14 cellular contexts compared by ENCODE assay signal in the genomic region with DNA sequence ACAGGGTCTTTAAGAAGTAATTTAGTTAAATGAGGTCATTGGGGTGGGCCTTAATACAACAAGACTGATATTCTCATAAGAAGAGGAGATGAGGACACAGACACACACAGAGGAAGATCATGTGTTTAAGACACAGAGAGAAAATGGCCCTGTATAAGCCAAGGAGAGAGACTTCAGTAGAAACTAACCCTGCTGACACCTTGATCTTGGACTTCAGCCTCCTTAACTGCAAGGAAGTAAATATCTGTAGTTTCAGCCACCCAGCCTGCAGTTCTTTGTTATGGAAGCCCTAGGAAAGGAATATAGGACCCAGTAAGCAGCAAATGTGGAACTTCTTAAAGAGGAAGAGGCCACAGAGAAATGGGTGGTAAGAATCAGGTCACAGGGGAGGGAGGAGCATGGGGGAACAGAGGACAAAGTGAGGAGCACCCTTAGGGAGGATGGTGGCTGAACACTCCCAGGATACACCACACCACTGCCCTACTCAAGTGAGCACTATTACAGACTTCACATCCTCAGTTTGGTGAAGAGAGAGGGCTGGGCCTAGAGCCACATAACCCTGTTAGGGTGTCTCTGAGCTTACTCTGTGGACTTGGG. TPM values are rescaled to one million over a fixed set of nuclear protein-coding genes. Genes with fewer than 3 reads are reported as not detected.
DNase-seq lines count a peak whose midpoint lies in the region; ATAC-seq, FAIRE-seq and TF ChIP-seq lines count a peak whose summit lies in the region.
"Had no signal": no experiment of that assay in that cellular context is flagged by ENCODE, and none has a peak within 500 bp of the region (broad histone marks: within the 10 kb centered on the region; RNA-seq: fewer than 3 reads in every experiment).

No MANE protein-coding gene starts in this region.

- no peaks in the 10 kb centered on the region for H4K20me1 ChIP-seq in HepG2 (ENCODE audit: insufficient read depth, low read length)

- in situ Hi-C loops in HepG2 (cut with HindIII; ENCODE audit: extremely low pct_ligation_motif_present, low pct_unique_long_range_greater_than_20kb), result no loop called here

- no peaks in the 10 kb centered on the region for H3K36me3 ChIP-seq in HepG2 (replicated peaks in 1 of 2; ENCODE audit: control insufficient read depth in 1 of 2, insufficient read depth in 2 of 2, low read length in 2 of 2)

- no peak overlapping the region for H3K4me3 Mint-ChIP-seq in stimulated activated naive CD8-positive, alpha-beta T cell treated with anti-CD3 and anti-CD28 coated beads, Interleukin-15, Interleukin-2, amounts not matched to agents 100 ng/mL and 50 ng/mL, for 24 hours
- peak overlapping the region in 1 of 3 donors; percentile 68 for H3K4me3 Mint-ChIP-seq in T-cell

- H3K9ac ChIP-seq in HepG2 (ENCODE audit: insufficient read depth, low read depth, low read length), result no peak overlapping the region

- H3K36me3 Mint-ChIP-seq in stimulated activated naive CD8-positive, alpha-beta T cell treated with anti-CD3 and anti-CD28 coated beads, Interleukin-15, Interleukin-2, amounts not matched to agents 100 ng/mL and 50 ng/mL, for 24 hours (ENCODE audit: low read depth), result peaks cover 8% of the 10 kb centered on the region
- H3K36me3 Mint-ChIP-seq in T-cell, result peaks cover 14% of the 10 kb centered on the region

- no peak for ATAC-seq in stimulated activated naive CD8-positive, alpha-beta T cell treated with anti-CD3 and anti-CD28 coated beads, Interleukin-15, Interleukin-2, amounts not matched to agents 100 U/mL and 50 U/mL, for 24 hours
- no peak for ATAC-seq in T-cell (replicated peaks in 1 of 4)
- no peak for ATAC-seq in HepG2
- ATAC-seq in HG02938 (IDR thresholded peaks at IDR 0.05; ENCODE audit: unreplicated experiment), result no peak
- no peak for ATAC-seq in HG03196 (IDR thresholded peaks at IDR 0.05; ENCODE audit: unreplicated experiment)
- ATAC-seq in GM18505 (IDR thresholded peaks at IDR 0.05; ENCODE audit: unreplicated experiment), result no peak

- peaks cover 4% of the 10 kb centered on the region for H3K9me3 Mint-ChIP-seq in stimulated activated naive CD8-positive, alpha-beta T cell treated with anti-CD3 and anti-CD28 coated beads, Interleukin-15, Interleukin-2, amounts not matched to agents 100 ng/mL and 50 ng/mL, for 24 hours
- peaks cover 0 to 2% (median 0%) of the 10 kb centered on the region in 3 donors for H3K9me3 Mint-ChIP-seq in T-cell

- no peak for TF ChIP-seq CTCF in HepG2 (CRISPR knock-in tag; IDR thresholded peaks at IDR 0.05)

- H3K4me2 ChIP-seq in HepG2 (ENCODE audit: low read depth, low read length), result no peak overlapping the region

- FAIRE-seq in HepG2 (lab: Jason Lieb, UNC), result no peak
- FAIRE-seq: H54, RCC 7860 had no signal

- TF ChIP-seq POLR2A in HepG2 (IDR thresholded peaks at IDR 0.05; ENCODE audit: insufficient read depth in 1 of 2, low read depth in 2 of 2, low read length in 2 of 2), result no peak
- TF ChIP-seq POLR2A in GM18505 (IDR thresholded peaks at IDR 0.05; ENCODE audit: borderline replicate concordance, extremely low read depth, insufficient read depth, insufficient read length), result no peak

- H2AFZ ChIP-seq in HepG2 (ENCODE audit: low read length), result no peak overlapping the region

- peaks cover 69% of the 10 kb centered on the region for H3K4me1 Mint-ChIP-seq in stimulated activated naive CD8-positive, alpha-beta T cell treated with anti-CD3 and anti-CD28 coated beads, Interleukin-15, Interleukin-2, amounts not matched to agents 100 ng/mL and 50 ng/mL, for 24 hours (ENCODE audit: low read depth)
- H3K4me1 Mint-ChIP-seq in T-cell, result peaks cover 55 to 63% (median 63%) of the 10 kb centered on the region in 3 donors

- intact Hi-C loops in HepG2 (cut with micrococcal nuclease; ENCODE audit: unreplicated experiment), result no loop called here

- H3K4me3 ChIP-seq in HepG2 (replicated peaks in 1 of 3; ENCODE audit: insufficient read depth in 1 of 3, low read depth in 2 of 3, low read length in 3 of 3), result no peak overlapping the region
- H3K4me3 ChIP-seq: coronary artery had no signal

- H3K27ac Mint-ChIP-seq in stimulated activated naive CD8-positive, alpha-beta T cell treated with anti-CD3 and anti-CD28 coated beads, Interleukin-15, Interleukin-2, amounts not matched to agents 100 ng/mL and 50 ng/mL, for 24 hours, result peak overlapping the region; percentile 47
- peak overlapping the region; percentile 68 to 81 for H3K27ac Mint-ChIP-seq in T-cell

- TF ChIP-seq RAD21 in HepG2 (CRISPR knock-in tag; IDR thresholded peaks at IDR 0.05), result no peak

- no peak for DNase-seq in stimulated activated naive CD8-positive, alpha-beta T cell treated with anti-CD3 and anti-CD28 coated beads, Interleukin-15, Interleukin-2, amounts not matched to agents 100 U/mL and 50 U/mL, for 24 hours
- DNase-seq in T-cell (no peak), HepG2 (ENCODE audit: low spot score) (peak; percentile 0), NCI-H2171 (lab: John Stamatoyannopoulos, UW) (no peak)
- DNase-seq: MM.1S; NCI-H345; stimulated activated CD4-positive, alpha-beta T cell treated with anti-CD3 and anti-CD28 coated beads, Interleukin-2, amount 100 ng/mL, for 48 hours had no signal

- no TSS peak for BruUV-seq in HepG2 (replicated peaks; lab: Mats Ljungman, UMichigan)

- H3K27ac ChIP-seq in HepG2 (ENCODE audit: extremely low read length, insufficient read depth, low read length), result no peak overlapping the region
- H3K27ac ChIP-seq: coronary artery had no signal

- CTCF ChIA-PET in T-cell (lab: Charles Lee), result no interaction called here
- CTCF ChIA-PET in HepG2 (lab: Yijun Ruan, JAX; ENCODE audit: low intra/inter-chr PET ratio, low total read pairs), result no interaction called here

- no peak for TF ChIP-seq EP300 in HepG2 (IDR thresholded peaks at IDR 0.05; ENCODE audit: low read depth in 2 of 2, low read length in 2 of 2)
- TF ChIP-seq EP300 in HepG2 (CRISPR knock-in tag; IDR thresholded peaks at IDR 0.05; ENCODE audit: borderline replicate concordance), result no peak

- POLR2A ChIA-PET in T-cell (lab: Charles Lee), result no interaction called here
- POLR2A ChIA-PET in HepG2 (lab: Yijun Ruan, JAX), result no interaction called here

- no peaks in the 10 kb centered on the region for H3K4me1 ChIP-seq in HepG2 (ENCODE audit: insufficient read depth, low read length)

- no peaks in the 10 kb centered on the region for H3K9me3 ChIP-seq in HepG2 (ENCODE audit: low read length)

- H3K27me3 ChIP-seq in HepG2 (ENCODE audit: control insufficient read depth in 1 of 2, insufficient read depth in 2 of 2, low read length in 2 of 2), result no peaks in the 10 kb centered on the region; a peak in 1 of 5 replicates

- no peaks in the 10 kb centered on the region for H3K27me3 Mint-ChIP-seq in stimulated activated naive CD8-positive, alpha-beta T cell treated with anti-CD3 and anti-CD28 coated beads, Interleukin-15, Interleukin-2, amounts not matched to agents 100 ng/mL and 50 ng/mL, for 24 hours
- H3K27me3 Mint-ChIP-seq in T-cell, result no peaks in the 10 kb centered on the region

- no peaks in the 10 kb centered on the region for H3K79me2 ChIP-seq in HepG2 (ENCODE audit: insufficient read depth, low read length)

RNA-seq across cellular contexts. Expression of a gene that starts 0.8 kb away (rescaled TPM):
- total RNA-seq in T-cell (1 to 10 TPM in 4 of 5 donors, under 1 TPM in 1; 0.62 to 6.2 (median 3.1) TPM), HepG2 (2016; rRNA removed; fragmentation: Illumina TruSeq; extraction: Trizol) (0.98 and 1.4 TPM in 2 replicates)
- 0.51 and 0.71 TPM in 2 replicates for total RNA-seq in HepG2 (2016; cell fraction: cytosol; rRNA removed; fragmentation: Illumina TruSeq; extraction: Trizol; ENCODE audit: low read depth)
- total RNA-seq in HepG2 (2016; cell fraction: insoluble cytoplasmic fraction; rRNA removed; fragmentation: Illumina TruSeq; extraction: Trizol), result 0.61 and 0.85 TPM in 2 replicates
- 2.2 and 2.6 TPM in 2 replicates for total RNA-seq in HepG2 (2016; cell fraction: membrane; rRNA removed; fragmentation: Illumina TruSeq; extraction: Trizol)
- 0.40 and 0.69 TPM in 2 replicates for total RNA-seq in HepG2 (2016; cell fraction: nucleus; rRNA removed; fragmentation: Illumina TruSeq; extraction: Trizol)
- polyA plus RNA-seq in HepG2 (2011; rRNA removed), result 0.41 and 0.46 TPM in 2 replicates
- 0.15 and 0.32 TPM in 2 replicates for polyA plus RNA-seq in HepG2 (2011; cell fraction: cytosol; rRNA removed)
- 0.52 and 0.58 TPM in 2 replicates for polyA plus RNA-seq in HepG2 (2011; cell fraction: nucleus; rRNA removed)
- 0.28 TPM in 1 of 2 replicates, not detected in the other for polyA plus RNA-seq in HepG2 (2012)
- polyA plus RNA-seq in HepG2 (2016; cell fraction: cytosol; fragmentation: Illumina TruSeq; extraction: Trizol; ENCODE audit: low read depth), result 1.4 and 1.6 TPM in 2 replicates
- polyA plus RNA-seq in HepG2 (2016; cell fraction: insoluble cytoplasmic fraction; fragmentation: Illumina TruSeq; extraction: Trizol; ENCODE audit: low read depth), result 1.2 and 2.0 TPM in 2 replicates
- polyA plus RNA-seq in HepG2 (2016; cell fraction: membrane; fragmentation: Illumina TruSeq; extraction: Trizol; ENCODE audit: low read depth), result 1.9 and 2.1 TPM in 2 replicates
- 3.3 and 4.5 TPM in 2 replicates for polyA plus RNA-seq in HepG2 (2016; cell fraction: nucleus; fragmentation: Illumina TruSeq; extraction: Trizol; ENCODE audit: insufficient read depth, low read depth)
- 0.09 and 0.12 TPM in 2 replicates for polyA minus RNA-seq in HepG2 (2011; rRNA and poly(A)+ RNA removed; ENCODE audit: low replicate concordance)
- polyA minus RNA-seq in HepG2 (2011; cell fraction: cytosol; rRNA and poly(A)+ RNA removed), result 0.69 and 1.1 TPM in 2 replicates
- polyA minus RNA-seq in HepG2 (2011; cell fraction: nucleus; rRNA and poly(A)+ RNA removed), result not detected in 2 replicates

RNA-seq across cellular contexts. Expression of a gene that starts 38.5 kb away (rescaled TPM):
- total RNA-seq in T-cell, result 10 to 100 TPM; 25.4 to 59.5 (median 28.6) TPM
- not detected in 2 replicates for total RNA-seq in HepG2 (2016; rRNA removed; fragmentation: Illumina TruSeq; extraction: Trizol)
- not detected in 2 replicates for total RNA-seq in HepG2 (2016; cell fraction: cytosol; rRNA removed; fragmentation: Illumina TruSeq; extraction: Trizol; ENCODE audit: low read depth)
- not detected in 2 replicates for total RNA-seq in HepG2 (2016; cell fraction: insoluble cytoplasmic fraction; rRNA removed; fragmentation: Illumina TruSeq; extraction: Trizol)
- total RNA-seq in HepG2 (2016; cell fraction: membrane; rRNA removed; fragmentation: Illumina TruSeq; extraction: Trizol), result not detected in 2 replicates
- not detected in 2 replicates for total RNA-seq in HepG2 (2016; cell fraction: nucleus; rRNA removed; fragmentation: Illumina TruSeq; extraction: Trizol)
- not detected in 2 replicates for polyA plus RNA-seq in HepG2 (2011; rRNA removed)
- polyA plus RNA-seq in HepG2 (2011; cell fraction: cytosol; rRNA removed), result not detected in 2 replicates
- not detected in 2 replicates for polyA plus RNA-seq in HepG2 (2011; cell fraction: nucleus; rRNA removed)
- not detected in 2 replicates for polyA plus RNA-seq in HepG2 (2012)
- polyA plus RNA-seq in HepG2 (2016; cell fraction: cytosol; fragmentation: Illumina TruSeq; extraction: Trizol; ENCODE audit: low read depth), result not detected in 2 replicates
- not detected in 2 replicates for polyA plus RNA-seq in HepG2 (2016; cell fraction: insoluble cytoplasmic fraction; fragmentation: Illumina TruSeq; extraction: Trizol; ENCODE audit: low read depth)
- polyA plus RNA-seq in HepG2 (2016; cell fraction: membrane; fragmentation: Illumina TruSeq; extraction: Trizol; ENCODE audit: low read depth), result not detected in 2 replicates
- polyA plus RNA-seq in HepG2 (2016; cell fraction: nucleus; fragmentation: Illumina TruSeq; extraction: Trizol; ENCODE audit: insufficient read depth, low read depth), result not detected in 2 replicates
- polyA minus RNA-seq in HepG2 (2011; rRNA and poly(A)+ RNA removed; ENCODE audit: low replicate concordance), result not detected in 2 replicates
- not detected in 2 replicates for polyA minus RNA-seq in HepG2 (2011; cell fraction: cytosol; rRNA and poly(A)+ RNA removed)
- polyA minus RNA-seq in HepG2 (2011; cell fraction: nucleus; rRNA and poly(A)+ RNA removed), result not detected in 2 replicates

Comparison
In these comparisons a context has a peak if more than half of its experiments do, and no peak if none do; other contexts are left out.
1. RNA of a gene that starts 38.5 kb away (total RNA-seq): 25.4 to 59.5 TPM in T-cell; not detected in HepG2; every median in the first group is over 10 times any median in the second.